In genomic region chr1:3373700-3374405, GRCh38 we compare ENCODE assay signal across 21 cellular contexts.
"Had no signal": no experiment of that assay in that cellular context is flagged by ENCODE, and none has a peak within 500 bp of the region (broad histone marks: within the 10 kb centered on the region; RNA-seq: fewer than 3 reads in every experiment).

No MANE protein-coding gene starts in this region.

- DNase-seq: activated B cell treated with CpG ODN at 0.5 μM for 24 hours; activated CD4-positive, alpha-beta T cell treated with anti-CD3 and anti-CD28 coated beads for 1 hour; activated CD4-positive, alpha-beta T cell treated with anti-CD3 and anti-CD28 coated beads, Interleukin-2, amount 10 ng/mL, durations not matched to agents 24 days and 14 days; activated CD4-positive, alpha-beta T cell treated with anti-CD3 and anti-CD28 coated beads, Interleukin-2, amount 50 U/mL, for 48 hours; activated CD8-positive, alpha-beta memory T cell treated with anti-CD3 and anti-CD28 coated beads, Interleukin-2, amount 10 ng/mL, durations not matched to agents 7 days and 5 days; activated effector memory CD4-positive, alpha-beta T cell treated with anti-CD3 and anti-CD28 coated beads, Interleukin-2, amount 50 U/mL, for 16 hours; activated naive CD4-positive, alpha-beta T cell treated with Interleukin-2 at 50 U/mL for 16 hours; activated naive CD8-positive, alpha-beta T cell treated with anti-CD3 and anti-CD28 coated beads, Interleukin-2, amount 50 U/mL, for 24 hours; activated T-cell treated with anti-CD3 and anti-CD28 coated beads, Interleukin-2, amount 50 U/mL, for 4 hours; amniotic stem cell; KG1; NCI-H1092; NCI-H1417 treated with DMSO at 0.1 percent for 48 hours; NCI-H1694; NCI-H2029; NCI-H524; PC-3; SHP77 treated with DMSO at 0.1 percent for 48 hours; T-helper 2 cell; T1000 had no signal

- H3K4me1 Mint-ChIP-seq: activated B cell treated with CpG ODN at 0.5 μM for 24 hours had no signal

- H3K36me3 Mint-ChIP-seq: activated CD8-positive, alpha-beta memory T cell treated with anti-CD3 and anti-CD28 coated beads, Interleukin-2, amount 10 ng/mL, durations not matched to agents 7 days and 5 days; activated naive CD4-positive, alpha-beta T cell treated with anti-CD3 and anti-CD28 coated beads, Interleukin-2, amount 50 U/mL, for 72 hours had no signal

- H3K9me3 Mint-ChIP-seq: activated B cell treated with CpG ODN at 0.5 μM for 24 hours; activated T-cell treated with anti-CD3 and anti-CD28 coated beads, Interleukin-2, amount 50 U/mL, for 4 hours had no signal

- H3K27me3 Mint-ChIP-seq: activated CD4-positive, alpha-beta T cell treated with anti-CD3 and anti-CD28 coated beads, Interleukin-2, amount 10 ng/mL, durations not matched to agents 24 days and 14 days had no signal

- H3K4me3 Mint-ChIP-seq: activated B cell treated with CpG ODN at 0.5 μM for 24 hours; activated CD4-positive, alpha-beta T cell treated with anti-CD3 and anti-CD28 coated beads, Interleukin-2, amount 10 ng/mL, durations not matched to agents 24 days and 14 days; activated CD8-positive, alpha-beta memory T cell treated with anti-CD3 and anti-CD28 coated beads, Interleukin-2, amount 10 ng/mL, durations not matched to agents 7 days and 5 days; activated naive CD8-positive, alpha-beta T cell treated with anti-CD3 and anti-CD28 coated beads, Interleukin-2, amount 50 U/mL, for 24 hours; activated T-cell treated with anti-CD3 and anti-CD28 coated beads, Interleukin-2, amount 50 U/mL, for 4 hours had no signal

- ATAC-seq: activated CD8-positive, alpha-beta memory T cell treated with anti-CD3 and anti-CD28 coated beads, Interleukin-2, amount 10 ng/mL, durations not matched to agents 7 days and 5 days; activated naive CD4-positive, alpha-beta T cell treated with anti-CD3 and anti-CD28 coated beads, Interleukin-2, amount 50 U/mL, for 72 hours; activated naive CD8-positive, alpha-beta T cell treated with anti-CD3 and anti-CD28 coated beads, Interleukin-2, amount 50 U/mL, for 24 hours; activated T-cell treated with anti-CD3 and anti-CD28 coated beads, Interleukin-2, amount 50 U/mL, for 4 hours; PC-3 had no signal

- H3K27ac Mint-ChIP-seq: activated B cell treated with CpG ODN at 0.5 μM for 24 hours; activated CD4-positive, alpha-beta T cell treated with anti-CD3 and anti-CD28 coated beads, Interleukin-2, amount 10 ng/mL, durations not matched to agents 24 days and 14 days; activated CD8-positive, alpha-beta memory T cell treated with anti-CD3 and anti-CD28 coated beads, Interleukin-2, amount 10 ng/mL, durations not matched to agents 7 days and 5 days; activated naive CD4-positive, alpha-beta T cell treated with anti-CD3 and anti-CD28 coated beads, Interleukin-2, amount 50 U/mL, for 72 hours; activated naive CD8-positive, alpha-beta T cell treated with anti-CD3 and anti-CD28 coated beads, Interleukin-2, amount 50 U/mL, for 24 hours had no signal
